1 cellular context compared by ENCODE assay signal in the genomic region with DNA sequence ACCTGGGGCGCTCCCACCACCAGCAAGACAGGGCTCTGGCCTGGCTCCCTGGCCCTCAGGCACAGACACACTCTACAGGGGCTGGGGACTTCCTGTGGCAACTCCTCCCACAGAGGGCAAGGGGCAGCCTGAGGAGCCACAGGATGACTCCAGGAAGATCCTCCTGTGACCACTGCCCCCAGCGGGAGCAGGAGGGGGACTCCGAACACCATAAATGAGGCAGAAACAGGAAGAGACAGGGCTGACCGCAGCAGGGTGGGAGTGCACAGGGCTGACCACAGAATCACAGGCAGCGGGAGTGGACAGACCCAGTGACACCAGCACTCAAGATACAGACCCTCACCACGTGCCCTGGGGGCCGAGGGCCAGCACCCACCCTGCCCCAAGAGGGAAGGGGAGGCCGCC.
TF ChIP-seq lines count a peak whose summit lies in the region.

No MANE protein-coding gene starts in this region.

TF ChIP-seq in GM12878, 131 proteins besides CTCF, POLR2A, EP300 and RAD21 (continued from another document and continues in another):
- TF ChIP-seq ATF7 (IDR thresholded peaks at IDR 0.05; ENCODE audit: low read depth) (peak; percentile 31; the same call in 1 of the 2 replicates), MLLT1 (IDR thresholded peaks at IDR 0.05) (peak; percentile 48; the same call in 1 of the 2 replicates), YBX1 (IDR thresholded peaks at IDR 0.05) (no peak), CBX5 (IDR thresholded peaks at IDR 0.05; ENCODE audit: low read depth) (no peak), TARDBP (IDR thresholded peaks at IDR 0.05; ENCODE audit: borderline replicate concordance) (no peak), NFYA (IDR thresholded peaks at IDR 0.05; ENCODE audit: borderline replicate concordance, low read depth, low read length) (no peak), E4F1 (IDR thresholded peaks at IDR 0.05; ENCODE audit: borderline replicate concordance, partially characterized antibody) (no peak), IKZF2 (IDR thresholded peaks at IDR 0.05) (peak; percentile 82 to 83), IKZF1 (conservative IDR thresholded peaks at IDR 0.05) (peak; percentile 94), ETV6 (conservative IDR thresholded peaks at IDR 0.05 in 1 of 2, IDR thresholded peaks at IDR 0.05 in 1 of 2; ENCODE audit: borderline replicate concordance in 1 of 2, low read depth in 1 of 2) (no peak), NR2C1 (IDR thresholded peaks at IDR 0.05) (peak; percentile 46; the same call in 1 of the 2 replicates), SREBF2 (IDR thresholded peaks at IDR 0.05; ENCODE audit: low read length) (no peak), MEF2B (IDR thresholded peaks at IDR 0.05; ENCODE audit: partially characterized antibody, poor library complexity, severe bottlenecking) (peak; percentile 32), CHD2 (IDR thresholded peaks at IDR 0.05; ENCODE audit: borderline replicate concordance, low read depth, low read length) (no peak), CHD1 (IDR thresholded peaks at IDR 0.05; ENCODE audit: low read depth, low read length) (no peak), SREBF1 (IDR thresholded peaks at IDR 0.05; ENCODE audit: low read length) (no peak), SKIL (IDR thresholded peaks at IDR 0.05; ENCODE audit: low read depth, poor library complexity, severe bottlenecking) (no peak), POLR2AphosphoS5 (IDR thresholded peaks at IDR 0.05; ENCODE audit: low read length) (no peak), TCF3 (IDR thresholded peaks at IDR 0.05; ENCODE audit: borderline replicate concordance, insufficient read depth, low read depth, low read length) (no peak), SPI1 (IDR thresholded peaks at IDR 0.05; ENCODE audit: borderline replicate concordance, insufficient read depth, low read depth, low read length) (peak; percentile 63; the same call in 1 of the 2 replicates), DPF2 (IDR thresholded peaks at IDR 0.05) (peak; percentile 86), PAX5 (IDR thresholded peaks at IDR 0.05; ENCODE audit: borderline replicate concordance, low read depth, low read length) (no peak), NBN (IDR thresholded peaks at IDR 0.05) (peak; percentile 38; the same call in 1 of the 2 replicates), NRF1 (conservative IDR thresholded peaks at IDR 0.05; ENCODE audit: low read depth, low read length) (no peak), ZNF384 (IDR thresholded peaks at IDR 0.05; ENCODE audit: borderline replicate concordance, low read depth, low read length) (no peak), ZBED1 (IDR thresholded peaks at IDR 0.05; ENCODE audit: borderline replicate concordance) (0 out of 2 replicates have a peak, but pooled peaks have one; percentile 43), FOS (IDR thresholded peaks at IDR 0.05; ENCODE audit: borderline replicate concordance, extremely low read depth, insufficient read length) (no peak), SUZ12 (IDR thresholded peaks at IDR 0.05; ENCODE audit: unreplicated experiment) (no peak)
- TF ChIP-seq, protein P1, sequence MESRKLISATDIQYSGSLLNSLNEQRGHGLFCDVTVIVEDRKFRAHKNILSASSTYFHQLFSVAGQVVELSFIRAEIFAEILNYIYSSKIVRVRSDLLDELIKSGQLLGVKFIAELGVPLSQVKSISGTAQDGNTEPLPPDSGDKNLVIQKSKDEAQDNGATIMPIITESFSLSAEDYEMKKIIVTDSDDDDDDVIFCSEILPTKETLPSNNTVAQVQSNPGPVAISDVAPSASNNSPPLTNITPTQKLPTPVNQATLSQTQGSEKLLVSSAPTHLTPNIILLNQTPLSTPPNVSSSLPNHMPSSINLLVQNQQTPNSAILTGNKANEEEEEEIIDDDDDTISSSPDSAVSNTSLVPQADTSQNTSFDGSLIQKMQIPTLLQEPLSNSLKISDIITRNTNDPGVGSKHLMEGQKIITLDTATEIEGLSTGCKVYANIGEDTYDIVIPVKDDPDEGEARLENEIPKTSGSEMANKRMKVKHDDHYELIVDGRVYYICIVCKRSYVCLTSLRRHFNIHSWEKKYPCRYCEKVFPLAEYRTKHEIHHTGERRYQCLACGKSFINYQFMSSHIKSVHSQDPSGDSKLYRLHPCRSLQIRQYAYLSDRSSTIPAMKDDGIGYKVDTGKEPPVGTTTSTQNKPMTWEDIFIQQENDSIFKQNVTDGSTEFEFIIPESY (IDR thresholded peaks at IDR 0.05), result no peak
- TF ChIP-seq, protein P2, sequence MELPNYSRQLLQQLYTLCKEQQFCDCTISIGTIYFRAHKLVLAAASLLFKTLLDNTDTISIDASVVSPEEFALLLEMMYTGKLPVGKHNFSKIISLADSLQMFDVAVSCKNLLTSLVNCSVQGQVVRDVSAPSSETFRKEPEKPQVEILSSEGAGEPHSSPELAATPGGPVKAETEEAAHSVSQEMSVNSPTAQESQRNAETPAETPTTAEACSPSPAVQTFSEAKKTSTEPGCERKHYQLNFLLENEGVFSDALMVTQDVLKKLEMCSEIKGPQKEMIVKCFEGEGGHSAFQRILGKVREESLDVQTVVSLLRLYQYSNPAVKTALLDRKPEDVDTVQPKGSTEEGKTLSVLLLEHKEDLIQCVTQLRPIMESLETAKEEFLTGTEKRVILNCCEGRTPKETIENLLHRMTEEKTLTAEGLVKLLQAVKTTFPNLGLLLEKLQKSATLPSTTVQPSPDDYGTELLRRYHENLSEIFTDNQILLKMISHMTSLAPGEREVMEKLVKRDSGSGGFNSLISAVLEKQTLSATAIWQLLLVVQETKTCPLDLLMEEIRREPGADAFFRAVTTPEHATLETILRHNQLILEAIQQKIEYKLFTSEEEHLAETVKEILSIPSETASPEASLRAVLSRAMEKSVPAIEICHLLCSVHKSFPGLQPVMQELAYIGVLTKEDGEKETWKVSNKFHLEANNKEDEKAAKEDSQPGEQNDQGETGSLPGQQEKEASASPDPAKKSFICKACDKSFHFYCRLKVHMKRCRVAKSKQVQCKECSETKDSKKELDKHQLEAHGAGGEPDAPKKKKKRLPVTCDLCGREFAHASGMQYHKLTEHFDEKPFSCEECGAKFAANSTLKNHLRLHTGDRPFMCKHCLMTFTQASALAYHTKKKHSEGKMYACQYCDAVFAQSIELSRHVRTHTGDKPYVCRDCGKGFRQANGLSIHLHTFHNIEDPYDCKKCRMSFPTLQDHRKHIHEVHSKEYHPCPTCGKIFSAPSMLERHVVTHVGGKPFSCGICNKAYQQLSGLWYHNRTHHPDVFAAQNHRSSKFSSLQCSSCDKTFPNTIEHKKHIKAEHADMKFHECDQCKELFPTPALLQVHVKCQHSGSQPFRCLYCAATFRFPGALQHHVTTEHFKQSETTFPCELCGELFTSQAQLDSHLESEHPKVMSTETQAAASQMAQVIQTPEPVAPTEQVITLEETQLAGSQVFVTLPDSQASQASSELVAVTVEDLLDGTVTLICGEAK (IDR thresholded peaks at IDR 0.05; ENCODE audit: borderline replicate concordance), result no peak
- TF ChIP-seq, protein P3, sequence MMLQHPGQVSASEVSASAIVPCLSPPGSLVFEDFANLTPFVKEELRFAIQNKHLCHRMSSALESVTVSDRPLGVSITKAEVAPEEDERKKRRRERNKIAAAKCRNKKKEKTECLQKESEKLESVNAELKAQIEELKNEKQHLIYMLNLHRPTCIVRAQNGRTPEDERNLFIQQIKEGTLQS (IDR thresholded peaks at IDR 0.05; ENCODE audit: borderline replicate concordance, extremely low read depth, low read depth, low read length), result no peak
- TF ChIP-seq, protein P4, sequence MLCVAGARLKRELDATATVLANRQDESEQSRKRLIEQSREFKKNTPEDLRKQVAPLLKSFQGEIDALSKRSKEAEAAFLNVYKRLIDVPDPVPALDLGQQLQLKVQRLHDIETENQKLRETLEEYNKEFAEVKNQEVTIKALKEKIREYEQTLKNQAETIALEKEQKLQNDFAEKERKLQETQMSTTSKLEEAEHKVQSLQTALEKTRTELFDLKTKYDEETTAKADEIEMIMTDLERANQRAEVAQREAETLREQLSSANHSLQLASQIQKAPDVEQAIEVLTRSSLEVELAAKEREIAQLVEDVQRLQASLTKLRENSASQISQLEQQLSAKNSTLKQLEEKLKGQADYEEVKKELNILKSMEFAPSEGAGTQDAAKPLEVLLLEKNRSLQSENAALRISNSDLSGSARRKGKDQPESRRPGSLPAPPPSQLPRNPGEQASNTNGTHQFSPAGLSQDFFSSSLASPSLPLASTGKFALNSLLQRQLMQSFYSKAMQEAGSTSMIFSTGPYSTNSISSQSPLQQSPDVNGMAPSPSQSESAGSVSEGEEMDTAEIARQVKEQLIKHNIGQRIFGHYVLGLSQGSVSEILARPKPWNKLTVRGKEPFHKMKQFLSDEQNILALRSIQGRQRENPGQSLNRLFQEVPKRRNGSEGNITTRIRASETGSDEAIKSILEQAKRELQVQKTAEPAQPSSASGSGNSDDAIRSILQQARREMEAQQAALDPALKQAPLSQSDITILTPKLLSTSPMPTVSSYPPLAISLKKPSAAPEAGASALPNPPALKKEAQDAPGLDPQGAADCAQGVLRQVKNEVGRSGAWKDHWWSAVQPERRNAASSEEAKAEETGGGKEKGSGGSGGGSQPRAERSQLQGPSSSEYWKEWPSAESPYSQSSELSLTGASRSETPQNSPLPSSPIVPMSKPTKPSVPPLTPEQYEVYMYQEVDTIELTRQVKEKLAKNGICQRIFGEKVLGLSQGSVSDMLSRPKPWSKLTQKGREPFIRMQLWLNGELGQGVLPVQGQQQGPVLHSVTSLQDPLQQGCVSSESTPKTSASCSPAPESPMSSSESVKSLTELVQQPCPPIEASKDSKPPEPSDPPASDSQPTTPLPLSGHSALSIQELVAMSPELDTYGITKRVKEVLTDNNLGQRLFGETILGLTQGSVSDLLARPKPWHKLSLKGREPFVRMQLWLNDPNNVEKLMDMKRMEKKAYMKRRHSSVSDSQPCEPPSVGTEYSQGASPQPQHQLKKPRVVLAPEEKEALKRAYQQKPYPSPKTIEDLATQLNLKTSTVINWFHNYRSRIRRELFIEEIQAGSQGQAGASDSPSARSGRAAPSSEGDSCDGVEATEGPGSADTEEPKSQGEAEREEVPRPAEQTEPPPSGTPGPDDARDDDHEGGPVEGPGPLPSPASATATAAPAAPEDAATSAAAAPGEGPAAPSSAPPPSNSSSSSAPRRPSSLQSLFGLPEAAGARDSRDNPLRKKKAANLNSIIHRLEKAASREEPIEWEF (IDR thresholded peaks at IDR 0.05; ENCODE audit: insufficient replicate concordance, low read depth, low read length), result no peak
- TF ChIP-seq, protein P5, sequence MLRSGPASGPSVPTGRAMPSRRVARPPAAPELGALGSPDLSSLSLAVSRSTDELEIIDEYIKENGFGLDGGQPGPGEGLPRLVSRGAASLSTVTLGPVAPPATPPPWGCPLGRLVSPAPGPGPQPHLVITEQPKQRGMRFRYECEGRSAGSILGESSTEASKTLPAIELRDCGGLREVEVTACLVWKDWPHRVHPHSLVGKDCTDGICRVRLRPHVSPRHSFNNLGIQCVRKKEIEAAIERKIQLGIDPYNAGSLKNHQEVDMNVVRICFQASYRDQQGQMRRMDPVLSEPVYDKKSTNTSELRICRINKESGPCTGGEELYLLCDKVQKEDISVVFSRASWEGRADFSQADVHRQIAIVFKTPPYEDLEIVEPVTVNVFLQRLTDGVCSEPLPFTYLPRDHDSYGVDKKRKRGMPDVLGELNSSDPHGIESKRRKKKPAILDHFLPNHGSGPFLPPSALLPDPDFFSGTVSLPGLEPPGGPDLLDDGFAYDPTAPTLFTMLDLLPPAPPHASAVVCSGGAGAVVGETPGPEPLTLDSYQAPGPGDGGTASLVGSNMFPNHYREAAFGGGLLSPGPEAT (IDR thresholded peaks at IDR 0.05; ENCODE audit: low read depth), result peak; percentile 68
